18 cellular contexts compared by ENCODE assay signal in genomic region chr18:2681993-2682603, GRCh38. TPM values are rescaled to one million over a fixed set of nuclear protein-coding genes. Genes with fewer than 3 reads are reported as not detected.
DNase-seq lines count a peak whose midpoint lies in the region; ATAC-seq lines count a peak whose summit lies in the region.
"Had no signal": no experiment of that assay in that cellular context is flagged by ENCODE, and none has a peak within 500 bp of the region (broad histone marks: within the 10 kb centered on the region; RNA-seq: fewer than 3 reads in every experiment).

No MANE protein-coding gene starts in this region.

- ATAC-seq in activated CD8-positive, alpha-beta memory T cell treated with anti-CD3 and anti-CD28 coated beads, Interleukin-2, amount 10 ng/mL, durations not matched to agents 7 days and 5 days, result peak; percentile 63
- ATAC-seq in natural killer cell treated with Interleukin-12 subunit alpha and Interleukin-12 subunit beta and Interleukin-15 and Interleukin-18, amount 100 ng/mL, for 72 hours, result no peak
- no peak for ATAC-seq in HG03432 (IDR thresholded peaks at IDR 0.05; ENCODE audit: unreplicated experiment)
- ATAC-seq: gastrocnemius medialis, GM12878, lower lobe of right lung had no signal

- no peaks in the 10 kb centered on the region for H3K27me3 Mint-ChIP-seq in activated CD8-positive, alpha-beta memory T cell treated with anti-CD3 and anti-CD28 coated beads, Interleukin-2, amount 10 ng/mL, durations not matched to agents 7 days and 5 days
- no peaks in the 10 kb centered on the region for H3K27me3 Mint-ChIP-seq in activated naive CD8-positive, alpha-beta T cell
- H3K27me3 Mint-ChIP-seq in natural killer cell treated with Interleukin-12 subunit alpha and Interleukin-12 subunit beta and Interleukin-15 and Interleukin-18, amount 100 ng/mL, for 72 hours, result no peaks in the 10 kb centered on the region

- H3K27ac Mint-ChIP-seq in activated CD8-positive, alpha-beta memory T cell treated with anti-CD3 and anti-CD28 coated beads, Interleukin-2, amount 10 ng/mL, durations not matched to agents 7 days and 5 days, result peak overlapping the region; percentile 81
- peak overlapping the region; percentile 95 for H3K27ac Mint-ChIP-seq in activated naive CD8-positive, alpha-beta T cell
- peak overlapping the region; percentile 73 to 84 for H3K27ac Mint-ChIP-seq in natural killer cell treated with Interleukin-12 subunit alpha and Interleukin-12 subunit beta and Interleukin-15 and Interleukin-18, amount 100 ng/mL, for 72 hours

- peaks cover 59% of the 10 kb centered on the region for H3K4me1 Mint-ChIP-seq in activated CD8-positive, alpha-beta memory T cell treated with anti-CD3 and anti-CD28 coated beads, Interleukin-2, amount 10 ng/mL, durations not matched to agents 7 days and 5 days
- H3K4me1 Mint-ChIP-seq in activated naive CD8-positive, alpha-beta T cell (ENCODE audit: low read depth), result peaks cover 66% of the 10 kb centered on the region
- peaks cover 37 to 66% of the 10 kb centered on the region in 2 donors for H3K4me1 Mint-ChIP-seq in natural killer cell treated with Interleukin-12 subunit alpha and Interleukin-12 subunit beta and Interleukin-15 and Interleukin-18, amount 100 ng/mL, for 72 hours (ENCODE audit: low read depth in 2 of 2)

- H3K4me3 Mint-ChIP-seq in activated CD8-positive, alpha-beta memory T cell treated with anti-CD3 and anti-CD28 coated beads, Interleukin-2, amount 10 ng/mL, durations not matched to agents 7 days and 5 days, result peak overlapping the region; percentile 13
- H3K4me3 Mint-ChIP-seq in activated naive CD8-positive, alpha-beta T cell, result peak overlapping the region; percentile 69
- H3K4me3 Mint-ChIP-seq in natural killer cell treated with Interleukin-12 subunit alpha and Interleukin-12 subunit beta and Interleukin-15 and Interleukin-18, amount 100 ng/mL, for 72 hours, result no peak overlapping the region

- H3K9me3 Mint-ChIP-seq in activated CD8-positive, alpha-beta memory T cell treated with anti-CD3 and anti-CD28 coated beads, Interleukin-2, amount 10 ng/mL, durations not matched to agents 7 days and 5 days (ENCODE audit: low read depth), result peaks cover 7% of the 10 kb centered on the region
- H3K9me3 Mint-ChIP-seq in activated naive CD8-positive, alpha-beta T cell (ENCODE audit: low read depth), result peaks cover 9% of the 10 kb centered on the region
- H3K9me3 Mint-ChIP-seq in natural killer cell treated with Interleukin-12 subunit alpha and Interleukin-12 subunit beta and Interleukin-15 and Interleukin-18, amount 100 ng/mL, for 72 hours, result peaks cover 7% of the 10 kb centered on the region

- H3K36me3 Mint-ChIP-seq in activated CD8-positive, alpha-beta memory T cell treated with anti-CD3 and anti-CD28 coated beads, Interleukin-2, amount 10 ng/mL, durations not matched to agents 7 days and 5 days, result peaks cover 69% of the 10 kb centered on the region
- H3K36me3 Mint-ChIP-seq in activated naive CD8-positive, alpha-beta T cell, result peaks cover 36% of the 10 kb centered on the region
- peaks cover 48% of the 10 kb centered on the region for H3K36me3 Mint-ChIP-seq in natural killer cell treated with Interleukin-12 subunit alpha and Interleukin-12 subunit beta and Interleukin-15 and Interleukin-18, amount 100 ng/mL, for 72 hours

- CTCF ChIA-PET in activated CD8-positive, alpha-beta memory T cell treated with anti-CD3 and anti-CD28 coated beads, Interleukin-2, amount 10 ng/mL, durations not matched to agents 7 days and 5 days (lab: Charles Lee), result interaction anchor here (0.7 to 0.9 kb wide), 4 partner anchors 76 to 140 kb away, joined by 3 read pairs; no protein-coding TSS in a partner anchor

- no peak for DNase-seq in activated CD8-positive, alpha-beta memory T cell treated with anti-CD3 and anti-CD28 coated beads, Interleukin-2, amount 10 ng/mL, durations not matched to agents 7 days and 5 days
- DNase-seq in activated CD8-positive, alpha-beta memory T cell treated with anti-CD3 and anti-CD28 coated beads for 24 hours, result no peak
- DNase-seq in OCI-M1 (lab: John Stamatoyannopoulos, UW), result peak; percentile 44
- no peak for DNase-seq in natural killer cell treated with Interleukin-12 subunit alpha and Interleukin-12 subunit beta and Interleukin-15 and Interleukin-18, amount 100 ng/mL, for 72 hours (ENCODE audit: low spot score)
- DNase-seq in GOT3 (lab: John Stamatoyannopoulos, UW), result no peak
- no peak for DNase-seq in HT-29 (ENCODE audit: low spot score)
- DNase-seq: ACHN; activated gamma-delta T cell; effector CD4-positive, alpha-beta T cell; gastrocnemius medialis; IMR-90; lower lobe of right lung; NCI-H1436; NCI-H2171; SW 1271 had no signal

RNA-seq across cellular contexts. Expression of gene SMCHD1, which starts 26.6 kb away (rescaled TPM):
- total RNA-seq in activated CD8-positive, alpha-beta memory T cell treated with anti-CD3 and anti-CD28 coated beads, Interleukin-2, amount 10 ng/mL, durations not matched to agents 7 days and 5 days, result 100 to 1,000 TPM; 129 to 174 TPM
- total RNA-seq in natural killer cell treated with Interleukin-12 subunit alpha and Interleukin-12 subunit beta and Interleukin-15 and Interleukin-18, amount 100 ng/mL, for 72 hours, result 100 to 1,000 TPM in 1 of 2 donors, 10 to 100 TPM in 1; 88.0 to 141 TPM
- total RNA-seq in HT-29 (2014; rRNA removed; shearing (Covaris generic)), result 34.4 and 35.1 TPM in 2 replicates
